In genomic region chr6:132698608-132699007, GRCh38 we compare ENCODE assay signal across 24 cellular contexts. TPM values are rescaled to one million over a fixed set of nuclear protein-coding genes. Genes with fewer than 3 reads are reported as not detected.
DNase-seq lines count a peak whose midpoint lies in the region; ATAC-seq lines count a peak whose summit lies in the region.
"Had no signal": no experiment of that assay in that cellular context is flagged by ENCODE, and none has a peak within 500 bp of the region (broad histone marks: within the 10 kb centered on the region; RNA-seq: fewer than 3 reads in every experiment).

No MANE protein-coding gene starts in this region.

- no peak overlapping the region for H3K27ac Mint-ChIP-seq in activated CD8-positive, alpha-beta memory T cell treated with anti-CD3 and anti-CD28 coated beads, Interleukin-2, amount 10 ng/mL, durations not matched to agents 7 days and 5 days
- no peak overlapping the region for H3K27ac Mint-ChIP-seq in activated T-cell treated with anti-CD3 and anti-CD28 coated beads, Interleukin-2, amount 50 U/mL, for 72 hours
- H3K27ac Mint-ChIP-seq: stimulated activated naive CD8-positive, alpha-beta T cell treated with anti-CD3 and anti-CD28 coated beads, Interleukin-15, amount 100 ng/mL, for 72 hours had no signal

- peaks cover 1% of the 10 kb centered on the region for H3K4me1 Mint-ChIP-seq in activated CD8-positive, alpha-beta memory T cell treated with anti-CD3 and anti-CD28 coated beads, Interleukin-2, amount 10 ng/mL, durations not matched to agents 7 days and 5 days
- H3K4me1 Mint-ChIP-seq in activated T-cell treated with anti-CD3 and anti-CD28 coated beads, Interleukin-2, amount 50 U/mL, for 72 hours (ENCODE audit: low read depth): no peaks in the 10 kb centered on the region
- H3K4me1 Mint-ChIP-seq: stimulated activated naive CD8-positive, alpha-beta T cell treated with anti-CD3 and anti-CD28 coated beads, Interleukin-15, amount 100 ng/mL, for 72 hours had no signal

- peaks cover 26% of the 10 kb centered on the region for H3K27me3 Mint-ChIP-seq in activated CD8-positive, alpha-beta memory T cell treated with anti-CD3 and anti-CD28 coated beads, Interleukin-2, amount 10 ng/mL, durations not matched to agents 7 days and 5 days
- peaks cover 15% of the 10 kb centered on the region for H3K27me3 Mint-ChIP-seq in activated T-cell treated with anti-CD3 and anti-CD28 coated beads, Interleukin-2, amount 50 U/mL, for 72 hours (ENCODE audit: low read depth)

- intact Hi-C loops in left ventricle myocardium superior (cut with micrococcal nuclease): no loop called here

- peaks cover 10% of the 10 kb centered on the region for H3K9me3 Mint-ChIP-seq in activated CD8-positive, alpha-beta memory T cell treated with anti-CD3 and anti-CD28 coated beads, Interleukin-2, amount 10 ng/mL, durations not matched to agents 7 days and 5 days (ENCODE audit: low read depth)
- H3K9me3 Mint-ChIP-seq in activated T-cell treated with anti-CD3 and anti-CD28 coated beads, Interleukin-2, amount 50 U/mL, for 72 hours: peaks cover 11 to 12% of the 10 kb centered on the region in 2 donors

- peaks cover 3% of the 10 kb centered on the region for H3K36me3 Mint-ChIP-seq in activated CD8-positive, alpha-beta memory T cell treated with anti-CD3 and anti-CD28 coated beads, Interleukin-2, amount 10 ng/mL, durations not matched to agents 7 days and 5 days
- H3K36me3 Mint-ChIP-seq in activated T-cell treated with anti-CD3 and anti-CD28 coated beads, Interleukin-2, amount 50 U/mL, for 72 hours (ENCODE audit: insufficient read depth in 2 of 2): peaks cover 8 to 12% of the 10 kb centered on the region in 2 donors

- peak; percentile 42 for ATAC-seq in activated CD8-positive, alpha-beta memory T cell treated with anti-CD3 and anti-CD28 coated beads, Interleukin-2, amount 10 ng/mL, durations not matched to agents 7 days and 5 days
- ATAC-seq in HG02642 (IDR thresholded peaks at IDR 0.05; ENCODE audit: poor library complexity, unreplicated experiment) (peak; percentile 67), HG03432 (IDR thresholded peaks at IDR 0.05; ENCODE audit: unreplicated experiment) (peak; percentile 87), left ventricle myocardium superior (no peak)
- ATAC-seq in activated T-cell treated with anti-CD3 and anti-CD28 coated beads, Interleukin-2, amount 50 U/mL, for 72 hours (replicated peaks in 1 of 2): no peak
- ATAC-seq: stimulated activated naive CD8-positive, alpha-beta T cell treated with anti-CD3 and anti-CD28 coated beads, Interleukin-15, amount 100 ng/mL, for 72 hours; upper lobe of right lung had no signal

- DNase-seq in activated CD8-positive, alpha-beta memory T cell treated with anti-CD3 and anti-CD28 coated beads, Interleukin-2, amount 10 ng/mL, durations not matched to agents 7 days and 5 days: no peak
- no peak for DNase-seq in activated CD8-positive, alpha-beta memory T cell treated with anti-CD3 and anti-CD28 coated beads, Interleukin-2, amount 50 U/mL, for 48 hours
- no peak for DNase-seq in activated T-cell treated with anti-CD3 and anti-CD28 coated beads, Interleukin-2, amount 50 U/mL, for 72 hours
- DNase-seq in activated effector memory CD4-positive, alpha-beta T cell treated with anti-CD3 and anti-CD28 coated beads, Interleukin-2, amount 50 U/mL, for 16 hours: no peak
- DNase-seq in left ventricle myocardium superior (no peak), hippocampal formation (lab: John Stamatoyannopoulos, UW) (no peak)
- DNase-seq: 8988T; activated CD4-positive, CD25-positive, alpha-beta regulatory T cell; activated naive CD4-positive, alpha-beta T cell treated with Interleukin-2 at 50 U/mL for 16 hours; hypothalamus; KG1; NCI-H1417; retina; SHP77; stimulated activated CD4-positive, alpha-beta T cell treated with anti-CD3 and anti-CD28 coated beads, Interleukin-15, amount 100 ng/mL, for 24 hours; stimulated activated naive CD8-positive, alpha-beta T cell treated with anti-CD3 and anti-CD28 coated beads, Interleukin-15, amount 100 ng/mL, for 72 hours; upper lobe of right lung had no signal

- H3K4me3 Mint-ChIP-seq in activated CD8-positive, alpha-beta memory T cell treated with anti-CD3 and anti-CD28 coated beads, Interleukin-2, amount 10 ng/mL, durations not matched to agents 7 days and 5 days: no peak overlapping the region
- H3K4me3 Mint-ChIP-seq in activated T-cell treated with anti-CD3 and anti-CD28 coated beads, Interleukin-2, amount 50 U/mL, for 72 hours: no peak overlapping the region
- H3K4me3 Mint-ChIP-seq: stimulated activated naive CD8-positive, alpha-beta T cell treated with anti-CD3 and anti-CD28 coated beads, Interleukin-15, amount 100 ng/mL, for 72 hours had no signal

- CTCF ChIA-PET in activated CD8-positive, alpha-beta memory T cell treated with anti-CD3 and anti-CD28 coated beads, Interleukin-2, amount 10 ng/mL, durations not matched to agents 7 days and 5 days (lab: Charles Lee): no interaction called here

RNA-seq across cellular contexts. Expression of gene VNN1, which starts 15.2 kb away (rescaled TPM):
- not detected for total RNA-seq in activated CD8-positive, alpha-beta memory T cell treated with anti-CD3 and anti-CD28 coated beads, Interleukin-2, amount 10 ng/mL, durations not matched to agents 7 days and 5 days
- total RNA-seq in activated T-cell treated with anti-CD3 and anti-CD28 coated beads, Interleukin-2, amount 50 U/mL, for 72 hours: not detected
- total RNA-seq in left ventricle myocardium superior: 1.9 TPM
- total RNA-seq: ascending aorta; T-helper 1 cell treated with Interleukin-12 subunit alpha and Interleukin-12 subunit beta and Interleukin-4 antibody, amounts not matched to agents 30 ng/mL and 1 ng/mL, for 36 hours had no signal

RNA-seq across cellular contexts. Expression of gene TAAR1, which starts 39.6 kb away (rescaled TPM):
- not detected for total RNA-seq in activated CD8-positive, alpha-beta memory T cell treated with anti-CD3 and anti-CD28 coated beads, Interleukin-2, amount 10 ng/mL, durations not matched to agents 7 days and 5 days
- total RNA-seq in activated T-cell treated with anti-CD3 and anti-CD28 coated beads, Interleukin-2, amount 50 U/mL, for 72 hours: not detected
- not detected for total RNA-seq in left ventricle myocardium superior
- total RNA-seq: ascending aorta; cerebellum; kidney epithelial cell; mesenteric fat pad; T-helper 1 cell treated with Interleukin-12 subunit alpha and Interleukin-12 subunit beta and Interleukin-4 antibody, amounts not matched to agents 30 ng/mL and 1 ng/mL, for 36 hours; upper lobe of right lung had no signal

RNA-seq across cellular contexts. Expression of gene VNN2, which starts 59.1 kb away (rescaled TPM):
- total RNA-seq in activated CD8-positive, alpha-beta memory T cell treated with anti-CD3 and anti-CD28 coated beads, Interleukin-2, amount 10 ng/mL, durations not matched to agents 7 days and 5 days: 10 to 100 TPM; 12.6 to 16.2 TPM
- total RNA-seq in activated T-cell treated with anti-CD3 and anti-CD28 coated beads, Interleukin-2, amount 50 U/mL, for 72 hours: 10 to 100 TPM; 14.4 to 16.6 TPM
- 1.9 TPM for total RNA-seq in left ventricle myocardium superior

Comparison
In these comparisons a context has a peak if more than half of its experiments do, and no peak if none do; other contexts are left out.
1. ATAC-seq: peak in activated CD8-positive, alpha-beta memory T cell treated with anti-CD3 and anti-CD28 coated beads, Interleukin-2, amount 10 ng/mL, durations not matched to agents 7 days and 5 days (single experiment), HG02642 (single experiment) and HG03432 (single experiment); none in activated T-cell treated with anti-CD3 and anti-CD28 coated beads, Interleukin-2, amount 50 U/mL, for 72 hours (0 of 2) and left ventricle myocardium superior (single experiment).